Comparison of ENCODE assay signal across 1 cellular context in the genomic region with DNA sequence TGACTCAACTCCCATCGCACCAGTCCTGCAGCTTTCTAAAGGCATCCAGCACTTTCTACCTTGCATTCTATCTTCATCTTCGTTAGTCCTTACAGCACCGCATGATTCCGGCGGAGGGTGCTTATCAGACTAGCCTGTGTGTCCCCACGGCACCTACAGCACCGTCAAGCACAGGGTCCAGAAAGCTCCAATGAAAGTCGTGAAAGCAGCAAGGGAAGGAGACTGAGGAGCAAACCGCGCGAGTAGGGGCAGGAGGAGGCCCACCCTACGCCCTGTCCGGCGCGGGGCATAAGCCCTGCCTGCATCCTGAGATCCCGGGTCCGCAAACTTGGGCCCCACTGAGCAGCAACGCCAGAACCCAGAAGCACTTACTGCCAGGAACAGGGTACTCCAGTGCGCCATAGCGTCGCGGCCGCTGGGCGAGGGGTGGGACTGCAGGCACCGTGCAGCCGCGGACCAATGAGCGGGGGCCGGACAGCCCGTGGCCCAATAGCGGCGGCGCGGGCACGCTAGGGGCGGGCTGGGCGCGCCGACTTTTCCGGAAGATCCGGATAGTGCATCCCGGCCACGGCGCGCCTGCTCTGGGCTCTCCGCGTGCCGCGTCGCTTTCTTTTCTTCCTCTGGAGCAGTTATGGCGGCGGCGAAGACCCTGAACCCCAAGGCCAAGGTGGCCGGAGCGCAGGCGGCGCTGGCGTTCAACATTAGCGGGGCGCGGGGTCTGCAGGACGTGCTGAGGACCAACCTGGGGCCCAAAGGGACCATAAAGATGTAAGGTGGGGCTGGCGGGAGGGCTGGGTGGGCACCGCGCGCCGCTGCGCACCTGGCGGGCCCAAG.
TF ChIP-seq lines count a peak whose summit lies in the region.

No MANE protein-coding gene starts in this region.

TF ChIP-seq in HEK293, 187 proteins besides CTCF, POLR2A, EP300 and RAD21 (continued from another document):
- TF ChIP-seq, protein P1, sequence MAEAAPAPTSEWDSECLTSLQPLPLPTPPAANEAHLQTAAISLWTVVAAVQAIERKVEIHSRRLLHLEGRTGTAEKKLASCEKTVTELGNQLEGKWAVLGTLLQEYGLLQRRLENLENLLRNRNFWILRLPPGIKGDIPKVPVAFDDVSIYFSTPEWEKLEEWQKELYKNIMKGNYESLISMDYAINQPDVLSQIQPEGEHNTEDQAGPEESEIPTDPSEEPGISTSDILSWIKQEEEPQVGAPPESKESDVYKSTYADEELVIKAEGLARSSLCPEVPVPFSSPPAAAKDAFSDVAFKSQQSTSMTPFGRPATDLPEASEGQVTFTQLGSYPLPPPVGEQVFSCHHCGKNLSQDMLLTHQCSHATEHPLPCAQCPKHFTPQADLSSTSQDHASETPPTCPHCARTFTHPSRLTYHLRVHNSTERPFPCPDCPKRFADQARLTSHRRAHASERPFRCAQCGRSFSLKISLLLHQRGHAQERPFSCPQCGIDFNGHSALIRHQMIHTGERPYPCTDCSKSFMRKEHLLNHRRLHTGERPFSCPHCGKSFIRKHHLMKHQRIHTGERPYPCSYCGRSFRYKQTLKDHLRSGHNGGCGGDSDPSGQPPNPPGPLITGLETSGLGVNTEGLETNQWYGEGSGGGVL (tag by site-specific recombination; IDR thresholded peaks at IDR 0.05), result no peak
- TF ChIP-seq ZNF600 (tag by site-specific recombination; IDR thresholded peaks at IDR 0.05) (peak; percentile 83), KLF8 (tag by site-specific recombination; IDR thresholded peaks at IDR 0.05) (no peak), FEZF1 (tag by site-specific recombination; IDR thresholded peaks at IDR 0.05) (no peak), ZNF223 (tag by site-specific recombination; IDR thresholded peaks at IDR 0.05) (no peak), IKZF3 (tag by site-specific recombination; IDR thresholded peaks at IDR 0.05) (no peak), HOXD13 (CRISPR knock-in tag; IDR thresholded peaks at IDR 0.05; ENCODE audit: borderline replicate concordance) (no peak), AEBP2 (tag by site-specific recombination; IDR thresholded peaks at IDR 0.05; ENCODE audit: borderline replicate concordance) (no peak), PRDM10 (tag by site-specific recombination; IDR thresholded peaks at IDR 0.05) (peak; percentile 65), ZNF549 (tag by site-specific recombination; IDR thresholded peaks at IDR 0.05) (no peak), ZNF561 (tag by site-specific recombination; IDR thresholded peaks at IDR 0.05; ENCODE audit: borderline replicate concordance) (peak; percentile 35; the same call in 1 of the 2 replicates), ZNF555 (tag by site-specific recombination; conservative IDR thresholded peaks at IDR 0.05) (no peak), SETDB1 (IDR thresholded peaks at IDR 0.05; ENCODE audit: insufficient read length, low read length) (no peak), ZNF2 (tag by site-specific recombination; IDR thresholded peaks at IDR 0.05) (no peak), ZNF548 (tag by site-specific recombination; IDR thresholded peaks at IDR 0.05) (no peak), ZNF76 (tag by site-specific recombination; IDR thresholded peaks at IDR 0.05; ENCODE audit: borderline replicate concordance, low read depth) (peak; percentile 62; the same call in 1 of the 2 replicates), HIC1 (tag by site-specific recombination; IDR thresholded peaks at IDR 0.05) (peak; percentile 28; the same call in 1 of the 2 replicates), ZNF558 (tag by site-specific recombination; IDR thresholded peaks at IDR 0.05) (no peak), ZNF133 (tag by site-specific recombination; IDR thresholded peaks at IDR 0.05) (no peak), ZNF768 (tag by site-specific recombination; IDR thresholded peaks at IDR 0.05) (no peak), ZNF843 (tag by site-specific recombination; IDR thresholded peaks at IDR 0.05) (no peak)
- TF ChIP-seq, protein P2, sequence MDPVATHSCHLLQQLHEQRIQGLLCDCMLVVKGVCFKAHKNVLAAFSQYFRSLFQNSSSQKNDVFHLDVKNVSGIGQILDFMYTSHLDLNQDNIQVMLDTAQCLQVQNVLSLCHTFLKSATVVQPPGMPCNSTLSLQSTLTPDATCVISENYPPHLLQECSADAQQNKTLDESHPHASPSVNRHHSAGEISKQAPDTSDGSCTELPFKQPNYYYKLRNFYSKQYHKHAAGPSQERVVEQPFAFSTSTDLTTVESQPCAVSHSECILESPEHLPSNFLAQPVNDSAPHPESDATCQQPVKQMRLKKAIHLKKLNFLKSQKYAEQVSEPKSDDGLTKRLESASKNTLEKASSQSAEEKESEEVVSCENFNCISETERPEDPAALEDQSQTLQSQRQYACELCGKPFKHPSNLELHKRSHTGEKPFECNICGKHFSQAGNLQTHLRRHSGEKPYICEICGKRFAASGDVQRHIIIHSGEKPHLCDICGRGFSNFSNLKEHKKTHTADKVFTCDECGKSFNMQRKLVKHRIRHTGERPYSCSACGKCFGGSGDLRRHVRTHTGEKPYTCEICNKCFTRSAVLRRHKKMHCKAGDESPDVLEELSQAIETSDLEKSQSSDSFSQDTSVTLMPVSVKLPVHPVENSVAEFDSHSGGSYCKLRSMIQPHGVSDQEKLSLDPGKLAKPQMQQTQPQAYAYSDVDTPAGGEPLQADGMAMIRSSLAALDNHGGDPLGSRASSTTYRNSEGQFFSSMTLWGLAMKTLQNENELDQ (tag by site-specific recombination; IDR thresholded peaks at IDR 0.05; ENCODE audit: low read depth), result no peak
- TF ChIP-seq, protein P3, sequence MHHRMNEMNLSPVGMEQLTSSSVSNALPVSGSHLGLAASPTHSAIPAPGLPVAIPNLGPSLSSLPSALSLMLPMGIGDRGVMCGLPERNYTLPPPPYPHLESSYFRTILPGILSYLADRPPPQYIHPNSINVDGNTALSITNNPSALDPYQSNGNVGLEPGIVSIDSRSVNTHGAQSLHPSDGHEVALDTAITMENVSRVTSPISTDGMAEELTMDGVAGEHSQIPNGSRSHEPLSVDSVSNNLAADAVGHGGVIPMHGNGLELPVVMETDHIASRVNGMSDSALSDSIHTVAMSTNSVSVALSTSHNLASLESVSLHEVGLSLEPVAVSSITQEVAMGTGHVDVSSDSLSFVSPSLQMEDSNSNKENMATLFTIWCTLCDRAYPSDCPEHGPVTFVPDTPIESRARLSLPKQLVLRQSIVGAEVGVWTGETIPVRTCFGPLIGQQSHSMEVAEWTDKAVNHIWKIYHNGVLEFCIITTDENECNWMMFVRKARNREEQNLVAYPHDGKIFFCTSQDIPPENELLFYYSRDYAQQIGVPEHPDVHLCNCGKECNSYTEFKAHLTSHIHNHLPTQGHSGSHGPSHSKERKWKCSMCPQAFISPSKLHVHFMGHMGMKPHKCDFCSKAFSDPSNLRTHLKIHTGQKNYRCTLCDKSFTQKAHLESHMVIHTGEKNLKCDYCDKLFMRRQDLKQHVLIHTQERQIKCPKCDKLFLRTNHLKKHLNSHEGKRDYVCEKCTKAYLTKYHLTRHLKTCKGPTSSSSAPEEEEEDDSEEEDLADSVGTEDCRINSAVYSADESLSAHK (tag by site-specific recombination; IDR thresholded peaks at IDR 0.05), result no peak
- TF ChIP-seq, protein P4, sequence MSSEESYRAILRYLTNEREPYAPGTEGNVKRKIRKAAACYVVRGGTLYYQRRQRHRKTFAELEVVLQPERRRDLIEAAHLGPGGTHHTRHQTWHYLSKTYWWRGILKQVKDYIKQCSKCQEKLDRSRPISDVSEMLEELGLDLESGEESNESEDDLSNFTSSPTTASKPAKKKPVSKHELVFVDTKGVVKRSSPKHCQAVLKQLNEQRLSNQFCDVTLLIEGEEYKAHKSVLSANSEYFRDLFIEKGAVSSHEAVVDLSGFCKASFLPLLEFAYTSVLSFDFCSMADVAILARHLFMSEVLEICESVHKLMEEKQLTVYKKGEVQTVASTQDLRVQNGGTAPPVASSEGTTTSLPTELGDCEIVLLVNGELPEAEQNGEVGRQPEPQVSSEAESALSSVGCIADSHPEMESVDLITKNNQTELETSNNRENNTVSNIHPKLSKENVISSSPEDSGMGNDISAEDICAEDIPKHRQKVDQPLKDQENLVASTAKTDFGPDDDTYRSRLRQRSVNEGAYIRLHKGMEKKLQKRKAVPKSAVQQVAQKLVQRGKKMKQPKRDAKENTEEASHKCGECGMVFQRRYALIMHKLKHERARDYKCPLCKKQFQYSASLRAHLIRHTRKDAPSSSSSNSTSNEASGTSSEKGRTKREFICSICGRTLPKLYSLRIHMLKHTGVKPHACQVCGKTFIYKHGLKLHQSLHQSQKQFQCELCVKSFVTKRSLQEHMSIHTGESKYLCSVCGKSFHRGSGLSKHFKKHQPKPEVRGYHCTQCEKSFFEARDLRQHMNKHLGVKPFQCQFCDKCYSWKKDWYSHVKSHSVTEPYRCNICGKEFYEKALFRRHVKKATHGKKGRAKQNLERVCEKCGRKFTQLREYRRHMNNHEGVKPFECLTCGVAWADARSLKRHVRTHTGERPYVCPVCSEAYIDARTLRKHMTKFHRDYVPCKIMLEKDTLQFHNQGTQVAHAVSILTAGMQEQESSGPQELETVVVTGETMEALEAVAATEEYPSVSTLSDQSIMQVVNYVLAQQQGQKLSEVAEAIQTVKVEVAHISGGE (tag by site-specific recombination; conservative IDR thresholded peaks at IDR 0.05; ENCODE audit: low read depth), result peak; percentile 78
TF ChIP-seq in HEK293: peak in this region for 24.
